In the genomic region with DNA sequence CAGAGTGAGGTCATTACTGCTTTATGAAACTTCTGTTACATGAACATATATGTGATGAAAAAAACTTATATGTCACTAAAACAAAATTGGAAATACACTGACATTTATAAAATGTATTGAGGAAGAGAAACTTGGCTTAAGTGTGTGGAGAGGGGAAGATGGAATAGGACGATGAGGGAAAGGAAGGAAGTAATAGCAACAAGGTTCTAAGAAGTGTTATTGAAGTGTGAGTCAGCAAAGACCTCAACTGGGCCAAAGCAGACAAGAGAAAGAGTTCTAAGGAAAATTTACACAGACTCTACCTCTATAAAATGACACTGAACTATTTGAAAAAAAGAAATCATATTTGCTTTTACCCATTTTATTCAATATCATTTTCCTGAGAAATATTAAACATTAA, we compare ENCODE assay signal across 1 cellular context.
TF ChIP-seq lines count a peak whose summit lies in the region.

No MANE protein-coding gene starts in this region.

TF ChIP-seq in K562, 482 proteins besides CTCF, POLR2A, EP300 and RAD21 (continued from another document):
- TF ChIP-seq CEBPG (CRISPR knock-in tag; IDR thresholded peaks at IDR 0.05) (no peak), CEBPG (tag; conservative IDR thresholded peaks at IDR 0.05 in 1 of 2, IDR thresholded peaks at IDR 0.05 in 1 of 2) (no peak), ZNF586 (CRISPR knock-in tag; conservative IDR thresholded peaks at IDR 0.05) (no peak), KLF6 (CRISPR knock-in tag; IDR thresholded peaks at IDR 0.05; ENCODE audit: borderline replicate concordance) (no peak), ARID1B (IDR thresholded peaks at IDR 0.05) (peak; percentile 44; the same call in 1 of the 2 replicates), MEIS2 (IDR thresholded peaks at IDR 0.05; ENCODE audit: partially characterized antibody) (no peak), CCNT2 (IDR thresholded peaks at IDR 0.05; ENCODE audit: borderline replicate concordance, extremely low read depth, insufficient read length, low read depth, low read length) (no peak), ZNF316 (IDR thresholded peaks at IDR 0.05) (peak; percentile 84), SAFB2 (IDR thresholded peaks at IDR 0.05; ENCODE audit: borderline replicate concordance, low read depth, low read length, severe bottlenecking) (no peak), ERF (CRISPR knock-in tag; IDR thresholded peaks at IDR 0.05) (no peak), MAFG (tag; conservative IDR thresholded peaks at IDR 0.05) (peak; percentile 59), DIDO1 (tag; IDR thresholded peaks at IDR 0.05; ENCODE audit: low read depth) (no peak), SPI1 (IDR thresholded peaks at IDR 0.05; ENCODE audit: borderline replicate concordance, low read depth, low read length) (peak; percentile 15; the same call in 1 of the 2 replicates), ZNF780A (CRISPR knock-in tag; IDR thresholded peaks at IDR 0.05) (no peak), DPF2 (IDR thresholded peaks at IDR 0.05) (peak; percentile 61; the same call in 1 of the 2 replicates), C11orf30 (IDR thresholded peaks at IDR 0.05; ENCODE audit: low read depth) (peak; percentile 81), OTX1 (CRISPR knock-in tag; IDR thresholded peaks at IDR 0.05) (no peak), MAFK (IDR thresholded peaks at IDR 0.05; ENCODE audit: low read length) (peak; percentile 49; the same call in 1 of the 2 replicates), FOXK2 (conservative IDR thresholded peaks at IDR 0.05 in 1 of 2, IDR thresholded peaks at IDR 0.05 in 1 of 2; ENCODE audit: low read depth in 2 of 2) (0 out of 4 replicates have a peak, but pooled peaks have one; percentile 31 to 51), ZBTB8A (IDR thresholded peaks at IDR 0.05; ENCODE audit: partially characterized antibody) (no peak), EP400 (IDR thresholded peaks at IDR 0.05) (0 out of 2 replicates have a peak, but pooled peaks have one; percentile 16), RBM25 (IDR thresholded peaks at IDR 0.05; ENCODE audit: low read depth, low read length, severe bottlenecking) (no peak), POLR2H (tag; IDR thresholded peaks at IDR 0.05; ENCODE audit: low read depth) (peak; percentile 29; the same call in 1 of the 2 replicates), TAF7 (tag; IDR thresholded peaks at IDR 0.05) (no peak)
- TF ChIP-seq, protein P1, sequence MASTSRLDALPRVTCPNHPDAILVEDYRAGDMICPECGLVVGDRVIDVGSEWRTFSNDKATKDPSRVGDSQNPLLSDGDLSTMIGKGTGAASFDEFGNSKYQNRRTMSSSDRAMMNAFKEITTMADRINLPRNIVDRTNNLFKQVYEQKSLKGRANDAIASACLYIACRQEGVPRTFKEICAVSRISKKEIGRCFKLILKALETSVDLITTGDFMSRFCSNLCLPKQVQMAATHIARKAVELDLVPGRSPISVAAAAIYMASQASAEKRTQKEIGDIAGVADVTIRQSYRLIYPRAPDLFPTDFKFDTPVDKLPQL (IDR thresholded peaks at IDR 0.05; ENCODE audit: extremely low read depth, insufficient read length), result no peak
- TF ChIP-seq, protein P2, sequence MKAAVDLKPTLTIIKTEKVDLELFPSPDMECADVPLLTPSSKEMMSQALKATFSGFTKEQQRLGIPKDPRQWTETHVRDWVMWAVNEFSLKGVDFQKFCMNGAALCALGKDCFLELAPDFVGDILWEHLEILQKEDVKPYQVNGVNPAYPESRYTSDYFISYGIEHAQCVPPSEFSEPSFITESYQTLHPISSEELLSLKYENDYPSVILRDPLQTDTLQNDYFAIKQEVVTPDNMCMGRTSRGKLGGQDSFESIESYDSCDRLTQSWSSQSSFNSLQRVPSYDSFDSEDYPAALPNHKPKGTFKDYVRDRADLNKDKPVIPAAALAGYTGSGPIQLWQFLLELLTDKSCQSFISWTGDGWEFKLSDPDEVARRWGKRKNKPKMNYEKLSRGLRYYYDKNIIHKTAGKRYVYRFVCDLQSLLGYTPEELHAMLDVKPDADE (conservative IDR thresholded peaks at IDR 0.05; ENCODE audit: control insufficient read depth, low read depth, low read length), result no peak
- TF ChIP-seq, protein P3, sequence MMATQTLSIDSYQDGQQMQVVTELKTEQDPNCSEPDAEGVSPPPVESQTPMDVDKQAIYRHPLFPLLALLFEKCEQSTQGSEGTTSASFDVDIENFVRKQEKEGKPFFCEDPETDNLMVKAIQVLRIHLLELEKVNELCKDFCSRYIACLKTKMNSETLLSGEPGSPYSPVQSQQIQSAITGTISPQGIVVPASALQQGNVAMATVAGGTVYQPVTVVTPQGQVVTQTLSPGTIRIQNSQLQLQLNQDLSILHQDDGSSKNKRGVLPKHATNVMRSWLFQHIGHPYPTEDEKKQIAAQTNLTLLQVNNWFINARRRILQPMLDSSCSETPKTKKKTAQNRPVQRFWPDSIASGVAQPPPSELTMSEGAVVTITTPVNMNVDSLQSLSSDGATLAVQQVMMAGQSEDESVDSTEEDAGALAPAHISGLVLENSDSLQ (IDR thresholded peaks at IDR 0.05), result peak; percentile 42
- TF ChIP-seq, protein P4, sequence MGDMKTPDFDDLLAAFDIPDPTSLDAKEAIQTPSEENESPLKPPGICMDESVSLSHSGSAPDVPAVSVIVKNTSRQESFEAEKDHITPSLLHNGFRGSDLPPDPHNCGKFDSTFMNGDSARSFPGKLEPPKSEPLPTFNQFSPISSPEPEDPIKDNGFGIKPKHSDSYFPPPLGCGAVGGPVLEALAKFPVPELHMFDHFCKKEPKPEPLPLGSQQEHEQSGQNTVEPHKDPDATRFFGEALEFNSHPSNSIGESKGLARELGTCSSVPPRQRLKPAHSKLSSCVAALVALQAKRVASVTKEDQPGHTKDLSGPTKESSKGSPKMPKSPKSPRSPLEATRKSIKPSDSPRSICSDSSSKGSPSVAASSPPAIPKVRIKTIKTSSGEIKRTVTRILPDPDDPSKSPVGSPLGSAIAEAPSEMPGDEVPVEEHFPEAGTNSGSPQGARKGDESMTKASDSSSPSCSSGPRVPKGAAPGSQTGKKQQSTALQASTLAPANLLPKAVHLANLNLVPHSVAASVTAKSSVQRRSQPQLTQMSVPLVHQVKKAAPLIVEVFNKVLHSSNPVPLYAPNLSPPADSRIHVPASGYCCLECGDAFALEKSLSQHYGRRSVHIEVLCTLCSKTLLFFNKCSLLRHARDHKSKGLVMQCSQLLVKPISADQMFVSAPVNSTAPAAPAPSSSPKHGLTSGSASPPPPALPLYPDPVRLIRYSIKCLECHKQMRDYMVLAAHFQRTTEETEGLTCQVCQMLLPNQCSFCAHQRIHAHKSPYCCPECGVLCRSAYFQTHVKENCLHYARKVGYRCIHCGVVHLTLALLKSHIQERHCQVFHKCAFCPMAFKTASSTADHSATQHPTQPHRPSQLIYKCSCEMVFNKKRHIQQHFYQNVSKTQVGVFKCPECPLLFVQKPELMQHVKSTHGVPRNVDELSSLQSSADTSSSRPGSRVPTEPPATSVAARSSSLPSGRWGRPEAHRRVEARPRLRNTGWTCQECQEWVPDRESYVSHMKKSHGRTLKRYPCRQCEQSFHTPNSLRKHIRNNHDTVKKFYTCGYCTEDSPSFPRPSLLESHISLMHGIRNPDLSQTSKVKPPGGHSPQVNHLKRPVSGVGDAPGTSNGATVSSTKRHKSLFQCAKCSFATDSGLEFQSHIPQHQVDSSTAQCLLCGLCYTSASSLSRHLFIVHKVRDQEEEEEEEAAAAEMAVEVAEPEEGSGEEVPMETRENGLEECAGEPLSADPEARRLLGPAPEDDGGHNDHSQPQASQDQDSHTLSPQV (IDR thresholded peaks at IDR 0.05), result peak; percentile 59; the same call in 1 of the 2 replicates
- TF ChIP-seq, protein P5, sequence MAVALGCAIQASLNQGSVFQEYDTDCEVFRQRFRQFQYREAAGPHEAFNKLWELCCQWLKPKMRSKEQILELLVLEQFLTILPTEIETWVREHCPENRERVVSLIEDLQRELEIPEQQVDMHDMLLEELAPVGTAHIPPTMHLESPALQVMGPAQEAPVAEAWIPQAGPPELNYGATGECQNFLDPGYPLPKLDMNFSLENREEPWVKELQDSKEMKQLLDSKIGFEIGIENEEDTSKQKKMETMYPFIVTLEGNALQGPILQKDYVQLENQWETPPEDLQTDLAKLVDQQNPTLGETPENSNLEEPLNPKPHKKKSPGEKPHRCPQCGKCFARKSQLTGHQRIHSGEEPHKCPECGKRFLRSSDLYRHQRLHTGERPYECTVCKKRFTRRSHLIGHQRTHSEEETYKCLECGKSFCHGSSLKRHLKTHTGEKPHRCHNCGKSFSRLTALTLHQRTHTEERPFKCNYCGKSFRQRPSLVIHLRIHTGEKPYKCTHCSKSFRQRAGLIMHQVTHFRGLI (CRISPR knock-in tag; IDR thresholded peaks at IDR 0.05), result no peak
- TF ChIP-seq, protein P6, sequence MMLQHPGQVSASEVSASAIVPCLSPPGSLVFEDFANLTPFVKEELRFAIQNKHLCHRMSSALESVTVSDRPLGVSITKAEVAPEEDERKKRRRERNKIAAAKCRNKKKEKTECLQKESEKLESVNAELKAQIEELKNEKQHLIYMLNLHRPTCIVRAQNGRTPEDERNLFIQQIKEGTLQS (IDR thresholded peaks at IDR 0.05), result peak; percentile 60; the same call in 1 of the 2 replicates
- TF ChIP-seq, protein P6 (CRISPR knock-in tag; conservative IDR thresholded peaks at IDR 0.05), result no peak
- TF ChIP-seq, protein P7, sequence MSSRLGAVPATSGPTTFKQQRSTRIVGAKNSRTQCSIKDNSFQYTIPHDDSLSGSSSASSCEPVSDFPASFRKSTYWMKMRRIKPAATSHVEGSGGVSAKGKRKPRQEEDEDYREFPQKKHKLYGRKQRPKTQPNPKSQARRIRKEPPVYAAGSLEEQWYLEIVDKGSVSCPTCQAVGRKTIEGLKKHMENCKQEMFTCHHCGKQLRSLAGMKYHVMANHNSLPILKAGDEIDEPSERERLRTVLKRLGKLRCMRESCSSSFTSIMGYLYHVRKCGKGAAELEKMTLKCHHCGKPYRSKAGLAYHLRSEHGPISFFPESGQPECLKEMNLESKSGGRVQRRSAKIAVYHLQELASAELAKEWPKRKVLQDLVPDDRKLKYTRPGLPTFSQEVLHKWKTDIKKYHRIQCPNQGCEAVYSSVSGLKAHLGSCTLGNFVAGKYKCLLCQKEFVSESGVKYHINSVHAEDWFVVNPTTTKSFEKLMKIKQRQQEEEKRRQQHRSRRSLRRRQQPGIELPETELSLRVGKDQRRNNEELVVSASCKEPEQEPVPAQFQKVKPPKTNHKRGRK (tag; IDR thresholded peaks at IDR 0.05), result no peak
- TF ChIP-seq, protein P8, sequence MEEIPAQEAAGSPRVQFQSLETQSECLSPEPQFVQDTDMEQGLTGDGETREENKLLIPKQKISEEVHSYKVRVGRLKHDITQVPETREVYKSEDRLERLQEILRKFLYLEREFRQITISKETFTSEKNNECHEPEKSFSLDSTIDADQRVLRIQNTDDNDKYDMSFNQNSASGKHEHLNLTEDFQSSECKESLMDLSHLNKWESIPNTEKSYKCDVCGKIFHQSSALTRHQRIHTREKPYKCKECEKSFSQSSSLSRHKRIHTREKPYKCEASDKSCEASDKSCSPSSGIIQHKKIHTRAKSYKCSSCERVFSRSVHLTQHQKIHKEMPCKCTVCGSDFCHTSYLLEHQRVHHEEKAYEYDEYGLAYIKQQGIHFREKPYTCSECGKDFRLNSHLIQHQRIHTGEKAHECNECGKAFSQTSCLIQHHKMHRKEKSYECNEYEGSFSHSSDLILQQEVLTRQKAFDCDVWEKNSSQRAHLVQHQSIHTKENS (CRISPR knock-in tag; IDR thresholded peaks at IDR 0.05), result no peak
TF ChIP-seq in K562: peak in this region for 17.
